In genomic region chr6:105810105-105810921, GRCh38 we compare ENCODE assay signal across 1 cellular context.
A peak's percentile ranks its signal among the peaks of the same experiment; 100 is the strongest.
TF ChIP-seq lines count a peak whose summit lies in the region.

No MANE protein-coding gene starts in this region.

TF ChIP-seq in IMR-90, 13 proteins besides CTCF, POLR2A, EP300 and RAD21 (continued from another document):
- TF ChIP-seq USF2 (IDR thresholded peaks at IDR 0.05; ENCODE audit: low read depth, low read length) (no peak), FOS (IDR thresholded peaks at IDR 0.05; ENCODE audit: low read depth, low read length) (peak; percentile 71)
